In the genomic region with DNA sequence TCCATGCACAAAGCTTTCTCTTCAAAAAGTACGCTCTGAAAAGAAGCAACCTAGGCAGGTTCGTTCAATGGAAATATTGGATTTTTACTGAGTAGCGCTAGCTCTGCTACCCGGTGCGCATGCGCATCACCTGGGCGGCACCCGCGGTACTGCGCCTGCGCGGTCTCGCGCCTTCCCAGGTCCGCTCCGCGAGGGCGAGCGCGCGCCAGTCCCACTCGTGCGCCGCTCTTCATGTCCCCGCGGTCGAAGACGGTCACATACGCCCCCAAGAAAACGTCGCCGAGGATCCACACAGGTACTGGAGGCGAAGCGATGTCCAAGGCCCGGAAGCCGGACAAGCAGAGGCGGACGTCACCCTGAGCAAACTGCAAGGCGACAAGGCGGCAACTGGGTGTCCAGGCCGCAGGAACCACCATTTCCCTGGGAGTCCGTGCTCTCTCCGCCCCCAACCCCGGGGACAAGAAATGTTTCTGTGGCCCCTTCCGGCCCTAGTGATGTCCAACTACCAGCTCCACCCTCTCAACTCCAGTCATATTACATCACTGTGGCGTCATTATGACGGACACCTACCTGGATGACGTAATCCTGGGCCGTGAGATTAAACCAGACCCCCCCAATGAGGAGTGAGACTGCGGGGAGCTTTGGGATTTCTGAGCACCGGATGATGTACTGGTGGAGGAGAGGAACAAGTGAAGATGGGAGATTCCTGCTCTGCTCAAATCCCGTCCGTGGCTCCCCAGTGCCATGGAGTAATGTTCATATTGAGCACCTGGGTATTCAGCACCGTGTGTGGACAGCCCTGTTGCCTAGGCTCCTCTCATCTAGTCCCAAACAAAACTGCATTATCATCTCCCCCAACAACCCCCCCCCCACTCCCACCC, we compare ENCODE assay signal across 9 cellular contexts. TPM values are rescaled to one million over a fixed set of nuclear protein-coding genes. Genes with fewer than 3 reads are reported as not detected.
DNase-seq lines count a peak whose midpoint lies in the region; ATAC-seq lines count a peak whose summit lies in the region.
"Had no signal": no experiment of that assay in that cellular context is flagged by ENCODE, and none has a peak within 500 bp of the region (broad histone marks: within the 10 kb centered on the region; RNA-seq: fewer than 3 reads in every experiment).

No MANE protein-coding gene starts in this region.

- CTCF ChIA-PET in CD4-positive, alpha-beta memory T cell (lab: Charles Lee; ENCODE audit: partially characterized antibody), result interaction anchor here (1.3 to 1.8 kb wide), 2 partner anchors 24 to 42 kb away, joined by 3 to 11 read pairs; a partner anchor contains a TSS

- H3K9me3 Mint-ChIP-seq in CD4-positive, alpha-beta memory T cell, result peaks cover 0 to 18% (median 10%) of the 10 kb centered on the region in 8 donors
- H3K9me3 Mint-ChIP-seq in T-helper 2 cell treated with Interferon-gamma antibody and Interleukin-4, amounts not matched to agents 5 μg/mL and 100 μg/mL, for 36 hours, result no peaks in the 10 kb centered on the region

- no peaks in the 10 kb centered on the region for H3K36me3 ChIP-seq in CD4-positive, alpha-beta memory T cell (ENCODE audit: insufficient read depth, low read length)
- H3K36me3 ChIP-seq: SJSA1 had no signal

- peaks cover 28 to 61% (median 41%) of the 10 kb centered on the region in 4 donors for H3K4me1 Mint-ChIP-seq in CD4-positive, alpha-beta memory T cell
- H3K4me1 Mint-ChIP-seq in T-helper 2 cell treated with Interferon-gamma antibody and Interleukin-4, amounts not matched to agents 5 μg/mL and 100 μg/mL, for 36 hours (ENCODE audit: low read depth), result peaks cover 46% of the 10 kb centered on the region

- intact Hi-C loops in CD4-positive, alpha-beta memory T cell (cut with micrococcal nuclease), result loop anchor here (1.0 to 5.0 kb wide), 4 partner anchors 23 to 470 kb away; a partner anchor contains a TSS

- H3K27ac ChIP-seq in CD4-positive, alpha-beta memory T cell (ENCODE audit: low read depth, low read length), result peak overlapping the region; percentile 3
- H3K27ac ChIP-seq: SJSA1 had no signal

- H3K4me1 ChIP-seq in CD4-positive, alpha-beta memory T cell (ENCODE audit: insufficient read depth, low read length), result peaks cover 51% of the 10 kb centered on the region

- peak overlapping the region; percentile 69 to 98 (median 95) for H3K27ac Mint-ChIP-seq in CD4-positive, alpha-beta memory T cell
- peak overlapping the region; percentile 97 for H3K27ac Mint-ChIP-seq in T-helper 2 cell treated with Interferon-gamma antibody and Interleukin-4, amounts not matched to agents 5 μg/mL and 100 μg/mL, for 36 hours

- H3K27me3 Mint-ChIP-seq in CD4-positive, alpha-beta memory T cell, result peaks cover 14 to 38% of the 10 kb centered on the region in 2 donors
- no peaks in the 10 kb centered on the region for H3K27me3 Mint-ChIP-seq in T-helper 2 cell treated with Interferon-gamma antibody and Interleukin-4, amounts not matched to agents 5 μg/mL and 100 μg/mL, for 36 hours (ENCODE audit: low read depth)

- H3K9me3 ChIP-seq in CD4-positive, alpha-beta memory T cell (ENCODE audit: control insufficient read depth in 1 of 2, low read length in 2 of 2), result no peaks in the 10 kb centered on the region

- peak in 3 of 5 donors; percentile 87 to 90 (median 89) for DNase-seq in CD4-positive, alpha-beta memory T cell
- DNase-seq in T-helper 2 cell treated with Interferon-gamma antibody and Interleukin-4, amounts not matched to agents 5 μg/mL and 100 μg/mL, for 36 hours (ENCODE audit: low spot score), result peak; percentile 89
- peak; percentile 89 for DNase-seq in astrocyte of the hippocampus (ENCODE audit: low read depth, low spot score)
- DNase-seq in iPS-NIHi11 (ENCODE audit: low spot score), result peak; percentile 93
- peak; percentile 84 for DNase-seq in stimulated activated CD4-positive, alpha-beta T cell treated with anti-CD3 and anti-CD28 coated beads, Interleukin-12 subunit alpha, Interleukin-12 subunit beta, amount 100 ng/mL, for 4 hours
- DNase-seq in dedifferentiated amniotic fluid mesenchymal stem cell (ENCODE audit: extremely low spot score), result no peak

- peaks cover 5 to 6% of the 10 kb centered on the region in 2 donors for H3K36me3 Mint-ChIP-seq in CD4-positive, alpha-beta memory T cell
- H3K36me3 Mint-ChIP-seq in T-helper 2 cell treated with Interferon-gamma antibody and Interleukin-4, amounts not matched to agents 5 μg/mL and 100 μg/mL, for 36 hours (ENCODE audit: low read depth), result no peaks in the 10 kb centered on the region

- ATAC-seq in GM19351 (IDR thresholded peaks at IDR 0.05; ENCODE audit: unreplicated experiment) (peak; percentile 10), HG03575 (IDR thresholded peaks at IDR 0.05; ENCODE audit: extremely low read depth, insufficient number of reproducible peaks, low FRiP score, unreplicated experiment) (peak; percentile 5)

- peak overlapping the region; percentile 82 to 97 (median 92) for H3K4me3 Mint-ChIP-seq in CD4-positive, alpha-beta memory T cell
- H3K4me3 Mint-ChIP-seq in T-helper 2 cell treated with Interferon-gamma antibody and Interleukin-4, amounts not matched to agents 5 μg/mL and 100 μg/mL, for 36 hours, result peak overlapping the region; percentile 87

- H3K4me3 ChIP-seq in CD4-positive, alpha-beta memory T cell (ENCODE audit: low read length in 2 of 2), result peak overlapping the region; percentile 67 to 76
- H3K4me3 ChIP-seq: SJSA1 had no signal

- POLR2A ChIA-PET in CD4-positive, alpha-beta memory T cell (lab: Charles Lee; ENCODE audit: partially characterized antibody), result interaction anchor here (1.0 to 3.8 kb wide), 7 partner anchors 13 to 471 kb away, joined by 4 to 27 read pairs (median 6); a partner anchor contains a TSS

- peaks cover 17% of the 10 kb centered on the region for H3K27me3 ChIP-seq in CD4-positive, alpha-beta memory T cell (ENCODE audit: insufficient read depth, low read length)

RNA-seq across cellular contexts. Expression of a gene that starts 4.8 kb away (rescaled TPM):
- 1 to 10 TPM; 1.6 to 1.7 TPM for total RNA-seq in CD4-positive, alpha-beta memory T cell
- not detected for polyA plus RNA-seq in CD4-positive, alpha-beta memory T cell
- total RNA-seq: SJSA1 had no signal

RNA-seq across cellular contexts. Expression of a gene that starts 31.5 kb away (rescaled TPM):
- total RNA-seq in CD4-positive, alpha-beta memory T cell, result 1 to 10 TPM; 4.8 to 6.6 TPM
- polyA plus RNA-seq in CD4-positive, alpha-beta memory T cell, result under 1 TPM; 0.57 to 0.61 TPM
- total RNA-seq: SJSA1 had no signal

RNA-seq across cellular contexts. Expression of a gene that starts 42.3 kb away (rescaled TPM):
- total RNA-seq in CD4-positive, alpha-beta memory T cell, result 100 to 1,000 TPM; 103 to 109 TPM
- 10 to 100 TPM; 86.9 to 88.0 TPM for polyA plus RNA-seq in CD4-positive, alpha-beta memory T cell

RNA-seq across cellular contexts. Expression of a gene that starts 50.2 kb away (rescaled TPM):
- 10 to 100 TPM; 40.4 to 41.1 TPM for total RNA-seq in CD4-positive, alpha-beta memory T cell
- 10 to 100 TPM; 29.3 to 30.7 TPM for polyA plus RNA-seq in CD4-positive, alpha-beta memory T cell
